1 cellular context compared by ENCODE assay signal in the genomic region with DNA sequence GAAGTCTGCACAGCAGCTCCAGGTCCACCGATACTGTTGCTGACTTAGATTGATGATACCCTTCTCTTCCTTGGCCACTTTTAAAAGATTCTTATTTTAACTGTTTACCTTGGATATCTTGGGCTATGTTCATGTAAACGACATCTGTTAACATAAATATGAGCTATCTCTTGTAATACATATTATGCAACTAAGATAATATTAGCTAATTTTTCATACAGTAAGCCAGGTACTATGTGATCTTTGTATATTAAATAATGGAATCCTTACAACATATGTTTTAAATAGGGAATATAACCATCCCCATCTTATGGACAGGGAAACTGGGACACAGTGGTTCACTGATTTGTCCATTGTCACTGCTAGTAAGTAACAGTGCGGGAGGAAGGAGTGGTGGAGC.
TF ChIP-seq lines count a peak whose summit lies in the region.

No MANE protein-coding gene starts in this region.

TF ChIP-seq in GM12878, 131 proteins besides CTCF, POLR2A, EP300 and RAD21 (continued from another document):
- TF ChIP-seq, protein P1, sequence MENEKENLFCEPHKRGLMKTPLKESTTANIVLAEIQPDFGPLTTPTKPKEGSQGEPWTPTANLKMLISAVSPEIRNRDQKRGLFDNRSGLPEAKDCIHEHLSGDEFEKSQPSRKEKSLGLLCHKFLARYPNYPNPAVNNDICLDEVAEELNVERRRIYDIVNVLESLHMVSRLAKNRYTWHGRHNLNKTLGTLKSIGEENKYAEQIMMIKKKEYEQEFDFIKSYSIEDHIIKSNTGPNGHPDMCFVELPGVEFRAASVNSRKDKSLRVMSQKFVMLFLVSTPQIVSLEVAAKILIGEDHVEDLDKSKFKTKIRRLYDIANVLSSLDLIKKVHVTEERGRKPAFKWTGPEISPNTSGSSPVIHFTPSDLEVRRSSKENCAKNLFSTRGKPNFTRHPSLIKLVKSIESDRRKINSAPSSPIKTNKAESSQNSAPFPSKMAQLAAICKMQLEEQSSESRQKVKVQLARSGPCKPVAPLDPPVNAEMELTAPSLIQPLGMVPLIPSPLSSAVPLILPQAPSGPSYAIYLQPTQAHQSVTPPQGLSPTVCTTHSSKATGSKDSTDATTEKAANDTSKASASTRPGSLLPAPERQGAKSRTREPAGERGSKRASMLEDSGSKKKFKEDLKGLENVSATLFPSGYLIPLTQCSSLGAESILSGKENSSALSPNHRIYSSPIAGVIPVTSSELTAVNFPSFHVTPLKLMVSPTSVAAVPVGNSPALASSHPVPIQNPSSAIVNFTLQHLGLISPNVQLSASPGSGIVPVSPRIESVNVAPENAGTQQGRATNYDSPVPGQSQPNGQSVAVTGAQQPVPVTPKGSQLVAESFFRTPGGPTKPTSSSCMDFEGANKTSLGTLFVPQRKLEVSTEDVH (IDR thresholded peaks at IDR 0.05; ENCODE audit: low read depth, partially characterized antibody) = no peak
- no peak for TF ChIP-seq HCFC1 (IDR thresholded peaks at IDR 0.05; ENCODE audit: low read length)
- TF ChIP-seq, protein P2, sequence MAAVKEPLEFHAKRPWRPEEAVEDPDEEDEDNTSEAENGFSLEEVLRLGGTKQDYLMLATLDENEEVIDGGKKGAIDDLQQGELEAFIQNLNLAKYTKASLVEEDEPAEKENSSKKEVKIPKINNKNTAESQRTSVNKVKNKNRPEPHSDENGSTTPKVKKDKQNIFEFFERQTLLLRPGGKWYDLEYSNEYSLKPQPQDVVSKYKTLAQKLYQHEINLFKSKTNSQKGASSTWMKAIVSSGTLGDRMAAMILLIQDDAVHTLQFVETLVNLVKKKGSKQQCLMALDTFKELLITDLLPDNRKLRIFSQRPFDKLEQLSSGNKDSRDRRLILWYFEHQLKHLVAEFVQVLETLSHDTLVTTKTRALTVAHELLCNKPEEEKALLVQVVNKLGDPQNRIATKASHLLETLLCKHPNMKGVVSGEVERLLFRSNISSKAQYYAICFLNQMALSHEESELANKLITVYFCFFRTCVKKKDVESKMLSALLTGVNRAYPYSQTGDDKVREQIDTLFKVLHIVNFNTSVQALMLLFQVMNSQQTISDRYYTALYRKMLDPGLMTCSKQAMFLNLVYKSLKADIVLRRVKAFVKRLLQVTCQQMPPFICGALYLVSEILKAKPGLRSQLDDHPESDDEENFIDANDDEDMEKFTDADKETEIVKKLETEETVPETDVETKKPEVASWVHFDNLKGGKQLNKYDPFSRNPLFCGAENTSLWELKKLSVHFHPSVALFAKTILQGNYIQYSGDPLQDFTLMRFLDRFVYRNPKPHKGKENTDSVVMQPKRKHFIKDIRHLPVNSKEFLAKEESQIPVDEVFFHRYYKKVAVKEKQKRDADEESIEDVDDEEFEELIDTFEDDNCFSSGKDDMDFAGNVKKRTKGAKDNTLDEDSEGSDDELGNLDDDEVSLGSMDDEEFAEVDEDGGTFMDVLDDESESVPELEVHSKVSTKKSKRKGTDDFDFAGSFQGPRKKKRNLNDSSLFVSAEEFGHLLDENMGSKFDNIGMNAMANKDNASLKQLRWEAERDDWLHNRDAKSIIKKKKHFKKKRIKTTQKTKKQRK (IDR thresholded peaks at IDR 0.05; ENCODE audit: low read depth, low read length) = no peak
- TF ChIP-seq, protein P3, sequence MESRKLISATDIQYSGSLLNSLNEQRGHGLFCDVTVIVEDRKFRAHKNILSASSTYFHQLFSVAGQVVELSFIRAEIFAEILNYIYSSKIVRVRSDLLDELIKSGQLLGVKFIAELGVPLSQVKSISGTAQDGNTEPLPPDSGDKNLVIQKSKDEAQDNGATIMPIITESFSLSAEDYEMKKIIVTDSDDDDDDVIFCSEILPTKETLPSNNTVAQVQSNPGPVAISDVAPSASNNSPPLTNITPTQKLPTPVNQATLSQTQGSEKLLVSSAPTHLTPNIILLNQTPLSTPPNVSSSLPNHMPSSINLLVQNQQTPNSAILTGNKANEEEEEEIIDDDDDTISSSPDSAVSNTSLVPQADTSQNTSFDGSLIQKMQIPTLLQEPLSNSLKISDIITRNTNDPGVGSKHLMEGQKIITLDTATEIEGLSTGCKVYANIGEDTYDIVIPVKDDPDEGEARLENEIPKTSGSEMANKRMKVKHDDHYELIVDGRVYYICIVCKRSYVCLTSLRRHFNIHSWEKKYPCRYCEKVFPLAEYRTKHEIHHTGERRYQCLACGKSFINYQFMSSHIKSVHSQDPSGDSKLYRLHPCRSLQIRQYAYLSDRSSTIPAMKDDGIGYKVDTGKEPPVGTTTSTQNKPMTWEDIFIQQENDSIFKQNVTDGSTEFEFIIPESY (IDR thresholded peaks at IDR 0.05) = no peak
- TF ChIP-seq BHLHE40 (IDR thresholded peaks at IDR 0.05; ENCODE audit: borderline replicate concordance in 1 of 2, low read depth in 2 of 2, low read length in 1 of 2) = no peak
- TF ChIP-seq, protein P4, sequence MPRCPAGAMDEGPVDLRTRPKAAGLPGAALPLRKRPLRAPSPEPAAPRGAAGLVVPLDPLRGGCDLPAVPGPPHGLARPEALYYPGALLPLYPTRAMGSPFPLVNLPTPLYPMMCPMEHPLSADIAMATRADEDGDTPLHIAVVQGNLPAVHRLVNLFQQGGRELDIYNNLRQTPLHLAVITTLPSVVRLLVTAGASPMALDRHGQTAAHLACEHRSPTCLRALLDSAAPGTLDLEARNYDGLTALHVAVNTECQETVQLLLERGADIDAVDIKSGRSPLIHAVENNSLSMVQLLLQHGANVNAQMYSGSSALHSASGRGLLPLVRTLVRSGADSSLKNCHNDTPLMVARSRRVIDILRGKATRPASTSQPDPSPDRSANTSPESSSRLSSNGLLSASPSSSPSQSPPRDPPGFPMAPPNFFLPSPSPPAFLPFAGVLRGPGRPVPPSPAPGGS (IDR thresholded peaks at IDR 0.05; ENCODE audit: borderline replicate concordance, insufficient read depth, low read depth, low read length, poor library complexity, severe bottlenecking) = no peak
- TF ChIP-seq TBL1XR1 (IDR thresholded peaks at IDR 0.05; ENCODE audit: low read depth, low read length) = no peak
- no peak for TF ChIP-seq TCF12 (IDR thresholded peaks at IDR 0.05; ENCODE audit: low read depth, low read length)
- no peak for TF ChIP-seq RBBP5 (conservative IDR thresholded peaks at IDR 0.05)
- TF ChIP-seq, protein P5, sequence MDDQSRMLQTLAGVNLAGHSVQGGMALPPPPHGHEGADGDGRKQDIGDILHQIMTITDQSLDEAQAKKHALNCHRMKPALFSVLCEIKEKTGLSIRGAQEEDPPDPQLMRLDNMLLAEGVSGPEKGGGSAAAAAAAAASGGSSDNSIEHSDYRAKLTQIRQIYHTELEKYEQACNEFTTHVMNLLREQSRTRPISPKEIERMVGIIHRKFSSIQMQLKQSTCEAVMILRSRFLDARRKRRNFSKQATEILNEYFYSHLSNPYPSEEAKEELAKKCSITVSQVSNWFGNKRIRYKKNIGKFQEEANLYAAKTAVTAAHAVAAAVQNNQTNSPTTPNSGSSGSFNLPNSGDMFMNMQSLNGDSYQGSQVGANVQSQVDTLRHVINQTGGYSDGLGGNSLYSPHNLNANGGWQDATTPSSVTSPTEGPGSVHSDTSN (IDR thresholded peaks at IDR 0.05; ENCODE audit: insufficient replicate concordance, low read depth, low read length) = no peak
- no peak for TF ChIP-seq POLR2AphosphoS2 (IDR thresholded peaks at IDR 0.05; ENCODE audit: low read depth, low read length)
- TF ChIP-seq, protein P6, sequence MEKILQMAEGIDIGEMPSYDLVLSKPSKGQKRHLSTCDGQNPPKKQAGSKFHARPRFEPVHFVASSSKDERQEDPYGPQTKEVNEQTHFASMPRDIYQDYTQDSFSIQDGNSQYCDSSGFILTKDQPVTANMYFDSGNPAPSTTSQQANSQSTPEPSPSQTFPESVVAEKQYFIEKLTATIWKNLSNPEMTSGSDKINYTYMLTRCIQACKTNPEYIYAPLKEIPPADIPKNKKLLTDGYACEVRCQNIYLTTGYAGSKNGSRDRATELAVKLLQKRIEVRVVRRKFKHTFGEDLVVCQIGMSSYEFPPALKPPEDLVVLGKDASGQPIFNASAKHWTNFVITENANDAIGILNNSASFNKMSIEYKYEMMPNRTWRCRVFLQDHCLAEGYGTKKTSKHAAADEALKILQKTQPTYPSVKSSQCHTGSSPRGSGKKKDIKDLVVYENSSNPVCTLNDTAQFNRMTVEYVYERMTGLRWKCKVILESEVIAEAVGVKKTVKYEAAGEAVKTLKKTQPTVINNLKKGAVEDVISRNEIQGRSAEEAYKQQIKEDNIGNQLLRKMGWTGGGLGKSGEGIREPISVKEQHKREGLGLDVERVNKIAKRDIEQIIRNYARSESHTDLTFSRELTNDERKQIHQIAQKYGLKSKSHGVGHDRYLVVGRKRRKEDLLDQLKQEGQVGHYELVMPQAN (conservative IDR thresholded peaks at IDR 0.05) = no peak
- no peak for TF ChIP-seq NRF1 (conservative IDR thresholded peaks at IDR 0.05; ENCODE audit: low read depth, low read length)
- no peak for TF ChIP-seq NFYA (IDR thresholded peaks at IDR 0.05; ENCODE audit: borderline replicate concordance, low read depth, low read length)
- no peak for TF ChIP-seq CHD1 (IDR thresholded peaks at IDR 0.05; ENCODE audit: low read depth, low read length)
- TF ChIP-seq NR2C2 (IDR thresholded peaks at IDR 0.05; ENCODE audit: borderline replicate concordance, control insufficient read depth, insufficient read length, low read depth) = no peak
- TF ChIP-seq KDM1A (IDR thresholded peaks at IDR 0.05; ENCODE audit: borderline replicate concordance) = no peak
- no peak for TF ChIP-seq ZNF24 (IDR thresholded peaks at IDR 0.05)
- no peak for TF ChIP-seq POU2F2 (IDR thresholded peaks at IDR 0.05; ENCODE audit: borderline replicate concordance, low read depth, low read length)
